Comparison of ENCODE assay signal across 14 cellular contexts in genomic region chr11:1222491-1223345, GRCh38. TPM values are rescaled to one million over a fixed set of nuclear protein-coding genes. Genes with fewer than 3 reads are reported as not detected.
DNase-seq lines count a peak whose midpoint lies in the region; ATAC-seq and TF ChIP-seq lines count a peak whose summit lies in the region.
"Had no signal": no experiment of that assay in that cellular context is flagged by ENCODE, and none has a peak within 500 bp of the region (broad histone marks: within the 10 kb centered on the region; RNA-seq: fewer than 3 reads in every experiment).

MUC5B (plus strand) TSS chr11:1223066; CDS start chr11:1223124, 58 bp downstream.

- no peaks in the 10 kb centered on the region for H3K27me3 ChIP-seq in H7 (ENCODE audit: control insufficient read depth, insufficient read depth, low read length)
- H3K27me3 ChIP-seq in Panc1 (ENCODE audit: control insufficient read depth, insufficient read depth, low read length) = no peaks in the 10 kb centered on the region
- H3K27me3 ChIP-seq in sigmoid colon = peaks cover 7 to 92% (median 81%) of the 10 kb centered on the region in 3 donors

- WGBS in sigmoid colon, 2 donors = 16 to 63% methylated on average over 36 of the region's 36 CpGs

- in situ Hi-C loops in Panc1 (cut with HindIII; ENCODE audit: low pct_unique_long_range_greater_than_20kb, low sequenced_read_pairs) = no loop called here

- H3K36me3 ChIP-seq in H7 (replicated peaks; ENCODE audit: control insufficient read depth, insufficient read depth, low read length) (no peaks in the 10 kb centered on the region), Panc1 (ENCODE audit: control insufficient read depth, insufficient read depth, low read length) (no peaks in the 10 kb centered on the region), sigmoid colon (no peaks in the 10 kb centered on the region)

- TF ChIP-seq EP300 in sigmoid colon (IDR thresholded peaks at IDR 0.05) = no peak

- CTCF ChIA-PET in Panc1 (lab: Charles Lee) = interaction anchor here (0.7 to 1.2 kb wide), 2 partner anchors 20 to 129 kb away, joined by 3 to 4 read pairs; no protein-coding TSS in a partner anchor

- H3K27ac ChIP-seq in Panc1 (ENCODE audit: low read length) (no peak within 1 kb of the TSS), sigmoid colon (no peak within 1 kb of the TSS)

- intact Hi-C loops in Panc1 (cut with micrococcal nuclease; ENCODE audit: unreplicated experiment) = loop anchor here (10.0 kb wide), 1 partner anchor 108 kb away; no protein-coding TSS in a partner anchor
- intact Hi-C loops in sigmoid colon (cut with DNase I) = no loop called here

- H3K9me3 ChIP-seq in Panc1 (ENCODE audit: control insufficient read depth, insufficient read depth, low read depth, low read length) (no peaks in the 10 kb centered on the region), sigmoid colon (no peaks in the 10 kb centered on the region)

- TF ChIP-seq POLR2A in sigmoid colon (IDR thresholded peaks at IDR 0.05) = no peak

- no TSS peak for BruUV-seq in Panc1 (replicated peaks; lab: Mats Ljungman, UMichigan)

- H3K4me1 ChIP-seq in Panc1 (ENCODE audit: control insufficient read depth, insufficient read depth, low read length) (peaks cover 32% of the 10 kb centered on the region), sigmoid colon (no peaks in the 10 kb centered on the region)

- POLR2A ChIA-PET in Panc1 (lab: Charles Lee) = no interaction called here

- ATAC-seq in Panc1 (peak; percentile 5; the same call in 1 of the 2 replicates), GM19463 (IDR thresholded peaks at IDR 0.05; ENCODE audit: unreplicated experiment) (no peak)
- ATAC-seq: CD8-positive, alpha-beta T cell had no signal

- DNase-seq in H7 (peak; percentile 67), Panc1 (ENCODE audit: low read depth, low spot score) (no peak), iPS-NIHi11 (ENCODE audit: low spot score) (peak; percentile 23), sigmoid colon (peak; percentile 61), COLO829 (ENCODE audit: low spot score) (no peak)
- DNase-seq in stimulated activated CD4-positive, alpha-beta T cell treated with anti-CD3 and anti-CD28 coated beads, Interleukin-12 subunit alpha, Interleukin-12 subunit beta, amount 100 ng/mL, for 4 hours = no peak
- DNase-seq: activated CD4-positive, alpha-beta memory T cell treated with anti-CD3 and anti-CD28 coated beads for 36 hours; effector CD8-positive, alpha-beta T cell; GDM1; NCI-H1417 treated with DMSO at 0.1 percent for 48 hours; stimulated activated CD4-positive, alpha-beta T cell treated with anti-CD3 and anti-CD28 coated beads, Interleukin-4, amount 100 ng/mL, for 1 hour; T-helper 9 cell had no signal

- H3K4me3 ChIP-seq in H7 (ENCODE audit: insufficient read depth, low read depth, low read length) (no peak within 1 kb of the TSS), Panc1 (ENCODE audit: low read depth in 2 of 2, low read length in 2 of 2) (no peak within 1 kb of the TSS), sigmoid colon (no peak within 1 kb of the TSS)

- no peak for TF ChIP-seq CTCF in Panc1 (IDR thresholded peaks at IDR 0.05)
- TF ChIP-seq CTCF in sigmoid colon (IDR thresholded peaks at IDR 0.05) = no peak

RNA-seq across cellular contexts. Expression of gene MUC5B, which starts in this region (rescaled TPM):
- under 0.01 and 0.07 TPM in 2 replicates for total RNA-seq in H7 (2014; rRNA removed; shearing (Covaris generic))
- total RNA-seq in Panc1 (2021; ENCODE audit: unreplicated experiment) (1.2 TPM), sigmoid colon (under 1 TPM in 1 of 4 donors, not detected in 3; 0.83 TPM)
- polyA plus RNA-seq in Panc1 (2012; ENCODE audit: insufficient read length) = 0.40 TPM
- polyA plus RNA-seq in sigmoid colon = 100 to 1,000 TPM in 1 of 3 donors, 1 to 10 TPM in 2; 1.4 to 131 (median 4.2) TPM
- total RNA-seq: activated CD4-positive, alpha-beta memory T cell treated with anti-CD3 and anti-CD28 coated beads for 36 hours; CD8-positive, alpha-beta T cell had no signal

Comparison
In these comparisons a context has a peak if more than half of its experiments do, and no peak if none do; other contexts are left out.
1. Peak in DNase-seq in H7; RNA of the gene not detected or under 1 TPM.
2. DNase-seq: peak in iPS-NIHi11 (single experiment) and sigmoid colon (single experiment); none in Panc1 (single experiment), COLO829 (single experiment) and stimulated activated CD4-positive, alpha-beta T cell treated with anti-CD3 and anti-CD28 coated beads, Interleukin-12 subunit alpha, Interleukin-12 subunit beta, amount 100 ng/mL, for 4 hours (single experiment).